11 cellular contexts compared by ENCODE assay signal in the genomic region with DNA sequence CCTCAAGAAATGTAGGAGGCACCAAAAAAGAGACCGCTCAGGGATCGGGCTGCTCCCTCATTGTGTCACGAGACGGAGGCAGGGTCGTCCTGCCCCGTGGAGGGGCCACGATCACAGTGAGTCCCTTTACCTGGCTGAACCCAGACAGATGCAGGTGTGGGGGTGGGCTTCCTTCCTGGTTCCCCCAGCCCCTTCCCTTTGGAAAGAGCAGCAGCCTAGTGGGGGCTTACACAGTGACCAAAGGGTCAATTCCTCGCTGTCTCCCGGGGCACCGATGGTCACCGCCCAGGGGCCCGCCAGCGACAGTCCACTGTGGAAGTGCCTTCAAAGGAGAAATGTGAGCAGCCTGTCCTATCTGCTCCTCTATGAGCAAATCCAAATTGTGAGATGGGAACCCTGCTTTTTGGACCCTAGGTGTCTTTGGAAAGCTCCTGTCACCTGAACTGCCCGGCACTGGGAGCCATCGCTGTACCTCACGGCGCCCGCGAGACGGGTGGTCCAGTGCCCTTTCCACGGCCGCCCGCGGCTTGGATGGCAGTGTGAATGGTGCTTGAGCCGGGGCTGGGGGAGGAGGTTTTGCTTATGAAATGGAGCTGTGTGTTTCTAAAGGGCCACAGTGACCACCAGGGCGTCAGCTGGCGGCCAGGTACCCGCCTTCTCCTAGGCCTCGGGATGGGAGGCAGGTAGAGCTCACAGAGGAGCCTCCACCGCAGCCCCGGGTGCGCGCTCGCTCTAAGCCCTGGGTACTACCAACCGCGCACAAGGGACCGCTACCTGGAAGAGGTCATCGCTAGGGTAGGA.
A peak's percentile ranks its signal among the peaks of the same experiment; 100 is the strongest.
DNase-seq lines count a peak whose midpoint lies in the region; ATAC-seq and TF ChIP-seq lines count a peak whose summit lies in the region.
"Had no signal": no experiment of that assay in that cellular context is flagged by ENCODE, and none has a peak within 500 bp of the region (broad histone marks: within the 10 kb centered on the region; RNA-seq: fewer than 3 reads in every experiment).

No MANE protein-coding gene starts in this region.

- no peak for TF ChIP-seq EP300 in suprapubic skin (IDR thresholded peaks at IDR 0.05)

- no peaks in the 10 kb centered on the region for H3K9me3 Mint-ChIP-seq in activated T-cell treated with anti-CD3 and anti-CD28 coated beads, Interleukin-2, amount 50 U/mL, for 24 hours
- no peaks in the 10 kb centered on the region for H3K9me3 Mint-ChIP-seq in activated T-helper 17 cell treated with anti-CD3 and anti-CD28 coated beads, Interleukin-2, amount 50 U/mL, for 72 hours
- no peaks in the 10 kb centered on the region for H3K9me3 Mint-ChIP-seq in immature natural killer cell

- no peak overlapping the region for H3K27ac ChIP-seq in suprapubic skin
- H3K27ac ChIP-seq: neutrophil had no signal

- H3K4me1 ChIP-seq in suprapubic skin, result peaks cover 54% of the 10 kb centered on the region

- H3K36me3 Mint-ChIP-seq in activated T-cell treated with anti-CD3 and anti-CD28 coated beads, Interleukin-2, amount 50 U/mL, for 24 hours (ENCODE audit: low read depth), result peaks cover 37% of the 10 kb centered on the region
- H3K36me3 Mint-ChIP-seq in activated T-helper 17 cell treated with anti-CD3 and anti-CD28 coated beads, Interleukin-2, amount 50 U/mL, for 72 hours (ENCODE audit: low read depth), result peaks cover 59% of the 10 kb centered on the region
- H3K36me3 Mint-ChIP-seq in immature natural killer cell, result peaks cover 5 to 8% (median 6%) of the 10 kb centered on the region in 3 donors

- no peak for ATAC-seq in activated T-helper 17 cell treated with anti-CD3 and anti-CD28 coated beads, Interleukin-2, amount 50 U/mL, for 72 hours (replicated peaks)
- no peak for ATAC-seq in left ventricle myocardium superior

- H3K36me3 ChIP-seq in suprapubic skin, result no peaks in the 10 kb centered on the region
- H3K36me3 ChIP-seq: neutrophil had no signal

- no peak for TF ChIP-seq CTCF in suprapubic skin (IDR thresholded peaks at IDR 0.05)

- DNase-seq in activated T-cell treated with anti-CD3 and anti-CD28 coated beads, Interleukin-2, amount 50 U/mL, for 24 hours, result peak; percentile 32
- DNase-seq in activated T-cell treated with anti-CD3 and anti-CD28 coated beads, Interleukin-2, amount 50 U/mL, for 48 hours, result no peak
- DNase-seq in immature natural killer cell, result no peak
- DNase-seq in suprapubic skin (ENCODE audit: low spot score in 2 of 2), result peak; percentile 63 to 76
- DNase-seq in stimulated activated CD4-positive, alpha-beta T cell treated with anti-CD3 and anti-CD28 coated beads, Interleukin-4, amount 100 ng/mL, for 4 hours, result no peak
- DNase-seq in left ventricle myocardium superior, result no peak
- DNase-seq in NCI-H524 (lab: John Stamatoyannopoulos, UW), result no peak
- DNase-seq: DMS53, NCI-H2171 had no signal

- H3K27ac Mint-ChIP-seq in activated T-cell treated with anti-CD3 and anti-CD28 coated beads, Interleukin-2, amount 50 U/mL, for 24 hours, result peak overlapping the region; percentile 93
- peak overlapping the region; percentile 97 for H3K27ac Mint-ChIP-seq in activated T-helper 17 cell treated with anti-CD3 and anti-CD28 coated beads, Interleukin-2, amount 50 U/mL, for 72 hours
- peak overlapping the region in 3 of 6 donors; percentile 77 to 94 (median 92) for H3K27ac Mint-ChIP-seq in immature natural killer cell

- peaks cover 2% of the 10 kb centered on the region for H3K27me3 Mint-ChIP-seq in activated T-cell treated with anti-CD3 and anti-CD28 coated beads, Interleukin-2, amount 50 U/mL, for 24 hours
- no peaks in the 10 kb centered on the region for H3K27me3 Mint-ChIP-seq in activated T-helper 17 cell treated with anti-CD3 and anti-CD28 coated beads, Interleukin-2, amount 50 U/mL, for 72 hours
- peaks cover 5 to 12% (median 7%) of the 10 kb centered on the region in 3 donors for H3K27me3 Mint-ChIP-seq in immature natural killer cell (ENCODE audit: low read depth in 3 of 3)

- whole genome bisulfite sequencing in suprapubic skin, result 93% methylated on average over 30 of the region's 38 CpGs

- peak overlapping the region; percentile 56 for H3K4me3 ChIP-seq in suprapubic skin

- peak overlapping the region; percentile 88 for H3K4me3 Mint-ChIP-seq in activated T-cell treated with anti-CD3 and anti-CD28 coated beads, Interleukin-2, amount 50 U/mL, for 24 hours
- H3K4me3 Mint-ChIP-seq in activated T-helper 17 cell treated with anti-CD3 and anti-CD28 coated beads, Interleukin-2, amount 50 U/mL, for 72 hours, result peak overlapping the region; percentile 91
- H3K4me3 Mint-ChIP-seq in immature natural killer cell, result peak overlapping the region; percentile 90 to 96 (median 94)

- intact Hi-C loops in left ventricle myocardium superior (cut with micrococcal nuclease), result loop anchor here (10.0 kb wide), 1 partner anchor 158 kb away; a partner anchor contains a TSS

- no peak for TF ChIP-seq POLR2A in suprapubic skin (IDR thresholded peaks at IDR 0.05)

- H3K27me3 ChIP-seq in suprapubic skin, result peaks cover 10% of the 10 kb centered on the region

- peaks cover 68% of the 10 kb centered on the region for H3K4me1 Mint-ChIP-seq in activated T-cell treated with anti-CD3 and anti-CD28 coated beads, Interleukin-2, amount 50 U/mL, for 24 hours (ENCODE audit: low read depth)
- H3K4me1 Mint-ChIP-seq in activated T-helper 17 cell treated with anti-CD3 and anti-CD28 coated beads, Interleukin-2, amount 50 U/mL, for 72 hours, result peaks cover 14% of the 10 kb centered on the region
- peaks cover 47 to 55% of the 10 kb centered on the region in 2 donors for H3K4me1 Mint-ChIP-seq in immature natural killer cell

- H3K9me3 ChIP-seq in suprapubic skin, result no peaks in the 10 kb centered on the region
- H3K9me3 ChIP-seq: neutrophil had no signal

Comparison
In these comparisons a context has a peak if more than half of its experiments do, and no peak if none do; other contexts are left out.
1. DNase-seq: peak in activated T-cell treated with anti-CD3 and anti-CD28 coated beads, Interleukin-2, amount 50 U/mL, for 24 hours (single experiment) and suprapubic skin (2 of 2); none in activated T-cell treated with anti-CD3 and anti-CD28 coated beads, Interleukin-2, amount 50 U/mL, for 48 hours (0 of 2), immature natural killer cell (0 of 3), stimulated activated CD4-positive, alpha-beta T cell treated with anti-CD3 and anti-CD28 coated beads, Interleukin-4, amount 100 ng/mL, for 4 hours (0 of 2), left ventricle myocardium superior (single experiment) and NCI-H524 (0 of 2).
2. Peak in every context shown above with its lines, with median percentiles within 50 percentile points of each other: H3K4me3 Mint-ChIP-seq.